Comparison of ENCODE assay signal across 16 cellular contexts in genomic region chr1:3924871-3925655, GRCh38. TPM values are rescaled to one million over a fixed set of nuclear protein-coding genes. Genes with fewer than 3 reads are reported as not detected.
DNase-seq lines count a peak whose midpoint lies in the region; ATAC-seq and TF ChIP-seq lines count a peak whose summit lies in the region.
"Had no signal": no experiment of that assay in that cellular context is flagged by ENCODE, and none has a peak within 500 bp of the region (broad histone marks: within the 10 kb centered on the region; RNA-seq: fewer than 3 reads in every experiment).

No MANE protein-coding gene starts in this region.

- peaks cover 8% of the 10 kb centered on the region for H3K9me3 Mint-ChIP-seq in activated naive CD8-positive, alpha-beta T cell treated with anti-CD3 and anti-CD28 coated beads, Interleukin-2, amount 50 U/mL, for 24 hours
- no peaks in the 10 kb centered on the region for H3K9me3 Mint-ChIP-seq in activated naive CD8-positive, alpha-beta T cell treated with anti-CD3 and anti-CD28 coated beads for 36 hours

- no peak overlapping the region for H3K27ac ChIP-seq in RWPE2 (ENCODE audit: poor library complexity, severe bottlenecking)
- H3K27ac ChIP-seq: body of pancreas, upper lobe of left lung had no signal

- H3K4me3 Mint-ChIP-seq in activated naive CD8-positive, alpha-beta T cell treated with anti-CD3 and anti-CD28 coated beads, Interleukin-2, amount 50 U/mL, for 24 hours, result no peak overlapping the region
- H3K4me3 Mint-ChIP-seq in activated naive CD8-positive, alpha-beta T cell treated with anti-CD3 and anti-CD28 coated beads for 36 hours, result no peak overlapping the region

- H3K9me3 ChIP-seq in RWPE2 (ENCODE audit: severe bottlenecking), result no peaks in the 10 kb centered on the region
- H3K9me3 ChIP-seq: body of pancreas, upper lobe of left lung had no signal

- H3K36me3 Mint-ChIP-seq in activated naive CD8-positive, alpha-beta T cell treated with anti-CD3 and anti-CD28 coated beads, Interleukin-2, amount 50 U/mL, for 24 hours (ENCODE audit: low read depth), result no peaks in the 10 kb centered on the region
- no peaks in the 10 kb centered on the region for H3K36me3 Mint-ChIP-seq in activated naive CD8-positive, alpha-beta T cell treated with anti-CD3 and anti-CD28 coated beads for 36 hours

- ATAC-seq in activated naive CD8-positive, alpha-beta T cell treated with anti-CD3 and anti-CD28 coated beads, Interleukin-2, amount 50 U/mL, for 24 hours, result peak; percentile 25
- peak; percentile 55; the same call in 2 of the 3 replicates for ATAC-seq in RWPE2 (ENCODE audit: low read depth)
- ATAC-seq: body of pancreas, Panc1 had no signal

- H3K36me3 ChIP-seq in RWPE2 (ENCODE audit: low read depth), result no peaks in the 10 kb centered on the region
- H3K36me3 ChIP-seq: upper lobe of left lung had no signal

- H3K4me1 Mint-ChIP-seq in activated naive CD8-positive, alpha-beta T cell treated with anti-CD3 and anti-CD28 coated beads, Interleukin-2, amount 50 U/mL, for 24 hours, result peaks cover 8% of the 10 kb centered on the region
- peaks cover 7% of the 10 kb centered on the region for H3K4me1 Mint-ChIP-seq in activated naive CD8-positive, alpha-beta T cell treated with anti-CD3 and anti-CD28 coated beads for 36 hours

- no peaks in the 10 kb centered on the region for H3K4me1 ChIP-seq in RWPE2 (ENCODE audit: insufficient read depth, poor library complexity, severe bottlenecking)
- H3K4me1 ChIP-seq: body of pancreas, upper lobe of left lung had no signal

- DNase-seq in activated naive CD8-positive, alpha-beta T cell treated with anti-CD3 and anti-CD28 coated beads, Interleukin-2, amount 50 U/mL, for 24 hours, result no peak
- no peak for DNase-seq in activated naive CD8-positive, alpha-beta T cell treated with anti-CD3 and anti-CD28 coated beads for 36 hours
- peak; percentile 26 to 66 for DNase-seq in NCI-H187 (lab: John Stamatoyannopoulos, UW)
- DNase-seq in RWPE2 (ENCODE audit: low spot score), result no peak
- peak; percentile 12 for DNase-seq in pons (ENCODE audit: low spot score)
- no peak for DNase-seq in activated CD8-positive, alpha-beta memory T cell treated with anti-CD3 and anti-CD28 coated beads, Interleukin-2, amount 50 U/mL, for 48 hours
- DNase-seq in NK-92 treated with Interleukin-12 subunit alpha and Interleukin-12 subunit beta, amount 100 ng/mL, for 24 hours (lab: John Stamatoyannopoulos, UW), result no peak
- no peak for DNase-seq in stimulated activated CD4-positive, alpha-beta T cell treated with anti-CD3 and anti-CD28 coated beads, Interleukin-2, amount 100 ng/mL, for 48 hours
- DNase-seq: activated CD4-positive, alpha-beta T cell treated with anti-CD3 and anti-CD28 coated beads, Interleukin-2, amount 50 U/mL, for 48 hours; body of pancreas; EL; NCI-H2029 treated with DMSO at 0.1 percent for 48 hours; stimulated activated CD4-positive, alpha-beta T cell treated with anti-CD3 and anti-CD28 coated beads, Interleukin-2, amount 100 ng/mL, for 24 hours; T-helper 9 cell had no signal

- H3K27me3 ChIP-seq in RWPE2 (ENCODE audit: insufficient read depth, poor library complexity, severe bottlenecking), result no peaks in the 10 kb centered on the region
- H3K27me3 ChIP-seq: body of pancreas, upper lobe of left lung had no signal

- H3K4me3 ChIP-seq in RWPE2 (ENCODE audit: severe bottlenecking), result no peak overlapping the region
- H3K4me3 ChIP-seq: body of pancreas, upper lobe of left lung had no signal

- no peak for TF ChIP-seq CTCF in RWPE2 (IDR thresholded peaks at IDR 0.05; ENCODE audit: poor library complexity, severe bottlenecking)

- peaks cover 6% of the 10 kb centered on the region for H3K27me3 Mint-ChIP-seq in activated naive CD8-positive, alpha-beta T cell treated with anti-CD3 and anti-CD28 coated beads, Interleukin-2, amount 50 U/mL, for 24 hours
- no peaks in the 10 kb centered on the region for H3K27me3 Mint-ChIP-seq in activated naive CD8-positive, alpha-beta T cell treated with anti-CD3 and anti-CD28 coated beads for 36 hours

- no peak overlapping the region for H3K27ac Mint-ChIP-seq in activated naive CD8-positive, alpha-beta T cell treated with anti-CD3 and anti-CD28 coated beads, Interleukin-2, amount 50 U/mL, for 24 hours
- H3K27ac Mint-ChIP-seq in activated naive CD8-positive, alpha-beta T cell treated with anti-CD3 and anti-CD28 coated beads for 36 hours, result no peak overlapping the region

RNA-seq across cellular contexts. Expression of gene C1orf174, which starts 25.0 kb away (rescaled TPM):
- 10 to 100 TPM; 51.0 to 53.1 TPM for total RNA-seq in activated naive CD8-positive, alpha-beta T cell treated with anti-CD3 and anti-CD28 coated beads for 36 hours

Comparison
In these comparisons a context has a peak if more than half of its experiments do, and no peak if none do; other contexts are left out.
1. DNase-seq: peak in NCI-H187 (2 of 2) and pons (single experiment); none in activated naive CD8-positive, alpha-beta T cell treated with anti-CD3 and anti-CD28 coated beads, Interleukin-2, amount 50 U/mL, for 24 hours (single experiment), activated naive CD8-positive, alpha-beta T cell treated with anti-CD3 and anti-CD28 coated beads for 36 hours (single experiment), RWPE2 (single experiment), activated CD8-positive, alpha-beta memory T cell treated with anti-CD3 and anti-CD28 coated beads, Interleukin-2, amount 50 U/mL, for 48 hours (single experiment), NK-92 treated with Interleukin-12 subunit alpha and Interleukin-12 subunit beta, amount 100 ng/mL, for 24 hours (single experiment) and stimulated activated CD4-positive, alpha-beta T cell treated with anti-CD3 and anti-CD28 coated beads, Interleukin-2, amount 100 ng/mL, for 48 hours (0 of 2).